In genomic region chr1:154453577-154454352, GRCh38 we compare ENCODE assay signal across 9 cellular contexts. TPM values are rescaled to one million over a fixed set of nuclear protein-coding genes. Genes with fewer than 3 reads are reported as not detected.
DNase-seq lines count a peak whose midpoint lies in the region; ATAC-seq and TF ChIP-seq lines count a peak whose summit lies in the region.
"Had no signal": no experiment of that assay in that cellular context is flagged by ENCODE, and none has a peak within 500 bp of the region (broad histone marks: within the 10 kb centered on the region; RNA-seq: fewer than 3 reads in every experiment).

No MANE protein-coding gene starts in this region.

- peaks cover 54% of the 10 kb centered on the region for H3K36me3 ChIP-seq in CD4-positive, alpha-beta memory T cell (ENCODE audit: insufficient read depth, low read length)
- no peaks in the 10 kb centered on the region for H3K36me3 ChIP-seq in mucosa of descending colon (ENCODE audit: low read depth)
- H3K36me3 ChIP-seq: cardiac muscle cell had no signal

- H3K27ac ChIP-seq in CD4-positive, alpha-beta memory T cell (ENCODE audit: low read depth, low read length) = no peak overlapping the region
- H3K27ac ChIP-seq: cardiac muscle cell had no signal

- H3K27me3 ChIP-seq in CD4-positive, alpha-beta memory T cell (ENCODE audit: insufficient read depth, low read length) = no peaks in the 10 kb centered on the region

- peaks cover 25 to 40% (median 30%) of the 10 kb centered on the region in 4 donors for H3K4me1 Mint-ChIP-seq in CD4-positive, alpha-beta memory T cell
- peaks cover 5% of the 10 kb centered on the region for H3K4me1 Mint-ChIP-seq in endothelial cell (ENCODE audit: unreplicated experiment)

- no peak for TF ChIP-seq CTCF in mucosa of descending colon (IDR thresholded peaks at IDR 0.05)
- no peak for TF ChIP-seq CTCF in endothelial cell (IDR thresholded peaks at IDR 0.05; ENCODE audit: unreplicated experiment)

- peak overlapping the region; percentile 25 to 88 (median 82) for H3K27ac Mint-ChIP-seq in CD4-positive, alpha-beta memory T cell
- H3K27ac Mint-ChIP-seq in endothelial cell (ENCODE audit: unreplicated experiment) = no peak overlapping the region

- intact Hi-C loops in CD4-positive, alpha-beta memory T cell (cut with micrococcal nuclease) = no loop called here
- intact Hi-C loops in mucosa of descending colon (cut with DNase I, micrococcal nuclease) = no loop called here

- peaks cover 15% of the 10 kb centered on the region for H3K4me1 ChIP-seq in CD4-positive, alpha-beta memory T cell (ENCODE audit: insufficient read depth, low read length)
- peaks cover 4% of the 10 kb centered on the region for H3K4me1 ChIP-seq in mucosa of descending colon (ENCODE audit: low read depth)

- no peak for DNase-seq in CD4-positive, alpha-beta memory T cell
- peak; percentile 73 for DNase-seq in M059J (ENCODE audit: low read depth)
- DNase-seq in dedifferentiated amniotic fluid mesenchymal stem cell (ENCODE audit: extremely low spot score) = peak; percentile 25
- DNase-seq in mucosa of descending colon = peak in 1 of 3 donors; percentile 7
- no peak for DNase-seq in NCI-H1105 treated with DMSO at 0.1 percent for 48 hours (lab: John Stamatoyannopoulos, UW)
- no peak for DNase-seq in endothelial cell (ENCODE audit: low spot score)
- no peak for DNase-seq in RPMI8226

- POLR2A ChIA-PET in CD4-positive, alpha-beta memory T cell (lab: Charles Lee; ENCODE audit: partially characterized antibody) = interaction anchor here (0.6 to 1.5 kb wide), 8 partner anchors 9 to 234 kb away, joined by 3 to 6 read pairs (median 3); no protein-coding TSS in a partner anchor

- peaks cover 53 to 66% of the 10 kb centered on the region in 2 donors for H3K36me3 Mint-ChIP-seq in CD4-positive, alpha-beta memory T cell
- H3K36me3 Mint-ChIP-seq in endothelial cell (ENCODE audit: low read depth, unreplicated experiment) = peaks cover 3% of the 10 kb centered on the region

- H3K27me3 Mint-ChIP-seq in CD4-positive, alpha-beta memory T cell = no peaks in the 10 kb centered on the region
- peaks cover 4% of the 10 kb centered on the region for H3K27me3 Mint-ChIP-seq in endothelial cell (ENCODE audit: unreplicated experiment)

- H3K4me3 ChIP-seq in CD4-positive, alpha-beta memory T cell (ENCODE audit: low read length in 2 of 2) = no peak overlapping the region
- H3K4me3 ChIP-seq in mucosa of descending colon = no peak overlapping the region
- H3K4me3 ChIP-seq: cardiac muscle cell had no signal

- peak; percentile 74 for ATAC-seq in mucosa of descending colon
- no peak for ATAC-seq in GM18870 (IDR thresholded peaks at IDR 0.05; ENCODE audit: unreplicated experiment)

- no peaks in the 10 kb centered on the region for H3K9me3 Mint-ChIP-seq in CD4-positive, alpha-beta memory T cell
- H3K9me3 Mint-ChIP-seq in endothelial cell (ENCODE audit: unreplicated experiment) = no peaks in the 10 kb centered on the region

- peak overlapping the region in 2 of 8 donors; percentile 1 to 7 for H3K4me3 Mint-ChIP-seq in CD4-positive, alpha-beta memory T cell
- no peak overlapping the region for H3K4me3 Mint-ChIP-seq in endothelial cell (ENCODE audit: unreplicated experiment)

- CTCF ChIA-PET in CD4-positive, alpha-beta memory T cell (lab: Charles Lee; ENCODE audit: partially characterized antibody) = interaction anchor here (1.3 to 1.5 kb wide), 2 partner anchors 9 to 12 kb away, joined by 3 to 6 read pairs; no protein-coding TSS in a partner anchor

- H3K9me3 ChIP-seq in CD4-positive, alpha-beta memory T cell (ENCODE audit: control insufficient read depth in 1 of 2, low read length in 2 of 2) = no peaks in the 10 kb centered on the region
- no peaks in the 10 kb centered on the region for H3K9me3 ChIP-seq in mucosa of descending colon

RNA-seq across cellular contexts. Expression of gene TDRD10, which starts 48.3 kb away (rescaled TPM):
- not detected for total RNA-seq in CD4-positive, alpha-beta memory T cell
- not detected for polyA plus RNA-seq in CD4-positive, alpha-beta memory T cell
- not detected in 2 replicates for total RNA-seq in M059J (2014; rRNA removed; shearing (Covaris generic))
- 1 to 10 TPM in 1 of 3 donors, under 1 TPM in 2; 0.65 to 2.0 (median 0.72) TPM for total RNA-seq in mucosa of descending colon
- 27.8 TPM for total RNA-seq in endothelial cell (ENCODE audit: unreplicated experiment)

RNA-seq across cellular contexts. Expression of gene SHE, which starts 48.4 kb away (rescaled TPM):
- not detected for total RNA-seq in CD4-positive, alpha-beta memory T cell
- not detected for polyA plus RNA-seq in CD4-positive, alpha-beta memory T cell
- total RNA-seq in M059J (2014; rRNA removed; shearing (Covaris generic)) = not detected in 2 replicates
- total RNA-seq in mucosa of descending colon (1 to 10 TPM; 3.6 to 7.7 (median 6.0) TPM), endothelial cell (ENCODE audit: unreplicated experiment) (79.3 TPM)

RNA-seq across cellular contexts. Expression of gene IL6R, which starts 48.6 kb away (rescaled TPM):
- total RNA-seq in CD4-positive, alpha-beta memory T cell = 100 to 1,000 TPM; 101 to 106 TPM
- 10 to 100 TPM; 54.6 to 73.0 TPM for polyA plus RNA-seq in CD4-positive, alpha-beta memory T cell
- total RNA-seq in M059J (2014; rRNA removed; shearing (Covaris generic)) = 2.3 and 3.8 TPM in 2 replicates
- total RNA-seq in mucosa of descending colon (10 to 100 TPM; 31.8 to 43.9 (median 42.5) TPM), endothelial cell (ENCODE audit: unreplicated experiment) (1.0 TPM)

Comparison
In these comparisons a context has a peak if more than half of its experiments do, and no peak if none do; other contexts are left out.
1. DNase-seq: peak in M059J (single experiment) and dedifferentiated amniotic fluid mesenchymal stem cell (single experiment); none in CD4-positive, alpha-beta memory T cell (0 of 5), NCI-H1105 treated with DMSO at 0.1 percent for 48 hours (single experiment), endothelial cell (single experiment) and RPMI8226 (single experiment).